Comparison of ENCODE assay signal across 16 cellular contexts in genomic region chr5:149754481-149754880, GRCh38.
"Had no signal": no experiment of that assay in that cellular context is flagged by ENCODE, and none has a peak within 500 bp of the region (broad histone marks: within the 10 kb centered on the region; RNA-seq: fewer than 3 reads in every experiment).

No MANE protein-coding gene starts in this region.

- H3K9me3 ChIP-seq: adrenal gland, heart left ventricle, lower lobe of right lung, upper lobe of right lung had no signal

- H3K36me3 ChIP-seq: adrenal gland, lower lobe of right lung, upper lobe of right lung had no signal

- DNase-seq: activated T-cell treated with anti-CD3 and anti-CD28 coated beads, Interleukin-2, amount 50 U/mL, for 1 hour; adrenal gland; effector memory CD4-positive, alpha-beta T cell; heart left ventricle; lower lobe of right lung; naive thymus-derived CD4-positive, alpha-beta T cell; occipital lobe; posterior cingulate gyrus; stimulated activated CD4-positive, alpha-beta T cell treated with anti-CD3 and anti-CD28 coated beads, Interleukin-4, amount 100 ng/mL, for 24 hours; stimulated activated naive CD8-positive, alpha-beta T cell treated with anti-CD3 and anti-CD28 coated beads, Interleukin-15, Interleukin-2, amounts not matched to agents 100 U/mL and 50 U/mL, for 24 hours; T-helper 1 cell had no signal

- H3K4me3 ChIP-seq: adrenal gland, heart left ventricle, lower lobe of right lung, upper lobe of right lung had no signal

- H3K27ac Mint-ChIP-seq: activated naive CD8-positive, alpha-beta T cell; activated T-helper 17 cell treated with anti-CD3 and anti-CD28 coated beads, Interleukin-2, amount 50 U/mL, for 72 hours; naive thymus-derived CD4-positive, alpha-beta T cell had no signal

- H3K4me3 Mint-ChIP-seq: activated naive CD8-positive, alpha-beta T cell; activated T-helper 17 cell treated with anti-CD3 and anti-CD28 coated beads, Interleukin-2, amount 50 U/mL, for 72 hours; central memory CD8-positive, alpha-beta T cell; naive thymus-derived CD4-positive, alpha-beta T cell; neural crest cell had no signal

- H3K4me1 ChIP-seq: lower lobe of right lung, upper lobe of right lung had no signal

- H3K36me3 Mint-ChIP-seq: activated naive CD8-positive, alpha-beta T cell had no signal

- H3K27me3 Mint-ChIP-seq: activated naive CD8-positive, alpha-beta T cell; activated T-helper 17 cell treated with anti-CD3 and anti-CD28 coated beads, Interleukin-2, amount 50 U/mL, for 72 hours; central memory CD8-positive, alpha-beta T cell; naive thymus-derived CD4-positive, alpha-beta T cell had no signal

- H3K9me3 Mint-ChIP-seq: activated T-helper 17 cell treated with anti-CD3 and anti-CD28 coated beads, Interleukin-2, amount 50 U/mL, for 72 hours; central memory CD8-positive, alpha-beta T cell; neural crest cell had no signal

- H3K27ac ChIP-seq: adrenal gland, lower lobe of right lung, upper lobe of right lung had no signal

- H3K4me1 Mint-ChIP-seq: central memory CD8-positive, alpha-beta T cell; neural crest cell had no signal

- H3K27me3 ChIP-seq: adrenal gland, heart left ventricle, upper lobe of right lung had no signal

- ATAC-seq: activated T-helper 17 cell treated with anti-CD3 and anti-CD28 coated beads, Interleukin-2, amount 50 U/mL, for 72 hours; heart left ventricle; lower lobe of right lung; naive thymus-derived CD4-positive, alpha-beta T cell; stimulated activated naive CD8-positive, alpha-beta T cell treated with anti-CD3 and anti-CD28 coated beads, Interleukin-15, Interleukin-2, amounts not matched to agents 100 U/mL and 50 U/mL, for 24 hours; upper lobe of right lung had no signal
